ENCODE assay signal across 14 cellular contexts in the genomic region with DNA sequence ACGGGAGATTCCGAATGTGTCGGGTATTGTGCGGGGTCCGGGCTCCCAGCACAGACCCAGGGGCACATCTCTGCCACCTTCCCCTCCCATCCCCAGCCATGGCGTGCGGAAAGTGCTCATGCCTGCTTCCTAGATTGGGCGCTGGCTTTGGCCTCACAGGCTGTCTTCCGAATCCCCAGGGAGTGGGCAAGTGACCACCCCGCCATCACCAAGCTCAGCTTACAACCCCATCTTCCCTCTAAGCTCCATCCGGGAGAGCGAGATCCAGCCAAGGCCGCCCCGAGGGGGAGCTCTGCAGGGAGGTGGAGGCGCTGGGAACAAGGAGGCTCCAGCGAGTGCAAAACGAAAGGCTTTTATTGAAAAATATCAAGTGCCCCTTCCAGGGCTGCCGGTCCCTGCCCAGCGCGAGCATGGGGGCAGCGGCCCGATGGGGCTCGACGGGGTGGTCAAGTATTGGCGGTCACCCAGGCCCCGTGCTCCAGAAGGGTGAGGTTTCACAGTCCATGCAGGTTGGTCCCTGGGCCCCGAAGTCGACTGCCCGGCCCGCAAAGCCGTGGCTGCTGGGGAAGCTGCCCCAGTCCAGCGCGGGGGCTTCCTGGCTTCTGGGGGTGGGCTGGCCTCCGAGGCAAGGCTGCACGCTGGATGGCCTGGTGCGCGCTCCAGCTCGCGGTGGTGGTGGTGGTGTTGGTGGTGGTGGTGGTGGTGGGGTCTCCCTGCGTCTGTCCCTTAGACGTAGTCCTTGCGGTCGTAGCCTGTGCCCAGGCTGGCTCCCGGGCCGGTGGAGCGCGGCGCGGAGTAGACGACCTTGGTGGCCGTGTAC. TPM values are rescaled to one million over a fixed set of nuclear protein-coding genes. Genes with fewer than 3 reads are reported as not detected.
DNase-seq lines count a peak whose midpoint lies in the region; ATAC-seq and TF ChIP-seq lines count a peak whose summit lies in the region.
"Had no signal": no experiment of that assay in that cellular context is flagged by ENCODE, and none has a peak within 500 bp of the region (broad histone marks: within the 10 kb centered on the region; RNA-seq: fewer than 3 reads in every experiment).

No MANE protein-coding gene starts in this region.

- no peak overlapping the region for H4K8ac ChIP-seq in mesendoderm (ENCODE audit: low read depth, low read length)

- WGBS in endodermal cell (ENCODE audit: insufficient coverage in 1 of 2, insufficient read length in 1 of 2), 2 experiments = 93 to 95% methylated on average over 28 to 51 of the region's 51 CpGs
- WGBS in ovary, 3 donors = 19 to 29% (median 25%) methylated on average over 36 to 51 of the region's 51 CpGs
- no CpG with 5 or more reads among the region's 51 CpGs for WGBS in mesendoderm (ENCODE audit: extremely low coverage, insufficient coverage, low lambda C conversion rate)

- H3K9me3 ChIP-seq in endodermal cell (ENCODE audit: control insufficient read depth, low read length) (no peaks in the 10 kb centered on the region), ovary (no peaks in the 10 kb centered on the region), BE2C (no peaks in the 10 kb centered on the region)

- no peak overlapping the region for H4K5ac ChIP-seq in mesendoderm (ENCODE audit: low read length)

- no peak overlapping the region for H2BK15ac ChIP-seq in mesendoderm (replicated peaks; ENCODE audit: low read depth)

- no peak overlapping the region for H3K23ac ChIP-seq in mesendoderm (ENCODE audit: low read length)

- H3K36me3 ChIP-seq in endodermal cell (ENCODE audit: control insufficient read depth, insufficient read depth, low read length) = no peaks in the 10 kb centered on the region
- H3K36me3 ChIP-seq in ovary = no peaks in the 10 kb centered on the region
- no peaks in the 10 kb centered on the region for H3K36me3 ChIP-seq in BE2C
- H3K36me3 ChIP-seq in mesendoderm (ENCODE audit: control insufficient read depth, insufficient read depth, low read length) = no peaks in the 10 kb centered on the region

- H3K9ac ChIP-seq in endodermal cell (ENCODE audit: extremely low read depth, low read length, poor library complexity, severe bottlenecking) (no peak overlapping the region), mesendoderm (ENCODE audit: low read length) (no peak overlapping the region)

- H3K4me1 ChIP-seq in endodermal cell (ENCODE audit: control insufficient read depth, insufficient read depth, low read length) = no peaks in the 10 kb centered on the region
- no peaks in the 10 kb centered on the region for H3K4me1 ChIP-seq in ovary (ENCODE audit: insufficient read depth)
- no peaks in the 10 kb centered on the region for H3K4me1 ChIP-seq in BE2C
- H3K4me1 ChIP-seq in mesendoderm (ENCODE audit: control insufficient read depth, low read depth, low read length) = no peaks in the 10 kb centered on the region
- H3K4me1 ChIP-seq: foreskin keratinocyte had no signal

- no peaks in the 10 kb centered on the region for H3K79me2 ChIP-seq in mesendoderm (ENCODE audit: control insufficient read depth, insufficient read depth, low read length)

- peaks cover 1% of the 10 kb centered on the region for H3K4me1 Mint-ChIP-seq in HFFc6 (ENCODE audit: low read depth)
- H3K4me1 Mint-ChIP-seq in endodermal cell = peaks cover 4% of the 10 kb centered on the region

- DNase-seq in DMS79 (lab: John Stamatoyannopoulos, UW) (peak; percentile 13), HFFc6 (no peak), endodermal cell (peak; percentile 59), ovary (no peak), BE2C (no peak), mesendoderm (no peak)
- DNase-seq: activated T-cell treated with anti-CD3 and anti-CD28 coated beads, Interleukin-2, amount 50 U/mL, for 24 hours; anterior cingulate cortex; foreskin keratinocyte; NK-92 treated with Interleukin-12 subunit alpha and Interleukin-12 subunit beta, amount 100 ng/mL, for 24 hours; stimulated activated CD4-positive, alpha-beta T cell treated with anti-CD3 and anti-CD28 coated beads, Interleukin-2, amount 100 ng/mL, for 48 hours; stimulated activated naive CD4-positive, alpha-beta T cell had no signal

- H3K56ac ChIP-seq in mesendoderm (ENCODE audit: low read length) = no peak overlapping the region

- H2BK120ac ChIP-seq in mesendoderm (ENCODE audit: low read depth, low read length) = no peak overlapping the region

- H3K27me3 Mint-ChIP-seq in HFFc6 (ENCODE audit: insufficient read depth) (peaks cover 22% of the 10 kb centered on the region), endodermal cell (ENCODE audit: insufficient read depth) (peaks cover 41% of the 10 kb centered on the region)

- ATAC-seq in GM21367 (IDR thresholded peaks at IDR 0.05; ENCODE audit: unreplicated experiment) = no peak

- H3K36me3 Mint-ChIP-seq in HFFc6 (ENCODE audit: low read depth) (no peaks in the 10 kb centered on the region; the same call in 1 of the 2 replicates), endodermal cell (ENCODE audit: low read depth) (peaks cover 6% of the 10 kb centered on the region)

- no peak overlapping the region for H3K27ac Mint-ChIP-seq in HFFc6
- H3K27ac Mint-ChIP-seq in endodermal cell = no peak overlapping the region
- H3K27ac Mint-ChIP-seq: activated T-cell treated with anti-CD3 and anti-CD28 coated beads, Interleukin-2, amount 50 U/mL, for 24 hours had no signal

- H3K4me3 Mint-ChIP-seq in HFFc6 (peak overlapping the region; percentile 47; the same call in 1 of the 2 replicates), endodermal cell (peak overlapping the region; percentile 65)
- H3K4me3 Mint-ChIP-seq: activated T-cell treated with anti-CD3 and anti-CD28 coated beads, Interleukin-2, amount 50 U/mL, for 24 hours had no signal

- no peak overlapping the region for H2AK5ac ChIP-seq in mesendoderm (ENCODE audit: low read length)

- no peaks in the 10 kb centered on the region for H3K79me1 ChIP-seq in mesendoderm (ENCODE audit: low read length)

- H2BK5ac ChIP-seq in mesendoderm (ENCODE audit: low read length) = no peak overlapping the region

- H3K18ac ChIP-seq in mesendoderm (ENCODE audit: low read length) = no peak overlapping the region

- intact Hi-C loops in ovary (cut with DNase I) = no loop called here

- H3K27ac ChIP-seq in endodermal cell (ENCODE audit: low read depth, low read length) = no peak overlapping the region
- H3K27ac ChIP-seq in ovary = no peak overlapping the region
- H3K27ac ChIP-seq in mesendoderm (ENCODE audit: low read depth, low read length) = no peak overlapping the region
- H3K27ac ChIP-seq: foreskin keratinocyte, SK-N-MC had no signal

- no peak for TF ChIP-seq CTCF in HFFc6 (IDR thresholded peaks at IDR 0.05)
- no peak for TF ChIP-seq CTCF in endodermal cell (conservative IDR thresholded peaks at IDR 0.05)
- no peak for TF ChIP-seq CTCF in ovary (IDR thresholded peaks at IDR 0.05)
- no peak for TF ChIP-seq CTCF in BE2C (IDR thresholded peaks at IDR 0.05; ENCODE audit: low read depth, low read length)

- H3K4ac ChIP-seq in mesendoderm (ENCODE audit: low read depth, low read length) = no peak overlapping the region

- H3K4me3 ChIP-seq in endodermal cell (ENCODE audit: low read length) (no peak overlapping the region), ovary (peak overlapping the region; percentile 18), BE2C (ENCODE audit: low read depth, low read length) (no peak overlapping the region), mesendoderm (ENCODE audit: low read length) (no peak overlapping the region)
- H3K4me3 ChIP-seq: SK-N-MC had no signal

- no peak overlapping the region for H3K4me2 ChIP-seq in mesendoderm (ENCODE audit: low read length)

- H3K27me3 ChIP-seq in endodermal cell (ENCODE audit: control insufficient read depth, insufficient read depth, low read length, poor library complexity, severe bottlenecking) (peaks cover 22% of the 10 kb centered on the region), ovary (no peaks in the 10 kb centered on the region), BE2C (peaks cover 23% of the 10 kb centered on the region), mesendoderm (ENCODE audit: insufficient read depth, low read length, poor library complexity) (no peaks in the 10 kb centered on the region)

- no peak for TF ChIP-seq POLR2A in ovary (IDR thresholded peaks at IDR 0.05)

- H3K9me3 Mint-ChIP-seq in HFFc6 (no peaks in the 10 kb centered on the region), endodermal cell (no peaks in the 10 kb centered on the region)
- H3K9me3 Mint-ChIP-seq: activated T-cell treated with anti-CD3 and anti-CD28 coated beads, Interleukin-2, amount 50 U/mL, for 24 hours had no signal

- no peak for TF ChIP-seq EP300 in ovary (IDR thresholded peaks at IDR 0.05)

RNA-seq across cellular contexts. Expression of a gene that starts 1.2 kb away (rescaled TPM):
- not detected for total RNA-seq in HFFc6 (2021; fragmentation: NEBNext Ultra II Directional; extraction: Animal tissue kit (Norgen Biotek cat#: 25700))
- 10 to 100 TPM; 20.7 to 47.0 TPM for total RNA-seq in endodermal cell
- 4.2 TPM for polyA plus RNA-seq in endodermal cell (2013, experiment 1 of 2)
- 3.6 TPM for polyA plus RNA-seq in endodermal cell (2013, experiment 2 of 2)
- total RNA-seq in ovary = 100 to 1,000 TPM in 1 of 7 donors, 10 to 100 TPM in 1, 1 to 10 TPM in 3, not detected in 2; 3.3 to 253 (median 8.2) TPM
- polyA plus RNA-seq in ovary = under 1 TPM in 1 of 2 donors, not detected in 1; 0.30 TPM
- not detected for polyA plus RNA-seq in BE2C (2012; ENCODE audit: insufficient read depth, insufficient read length, low read depth)
- polyA plus RNA-seq in mesendoderm (2013, experiment 1 of 2) = 1.6 TPM
- polyA plus RNA-seq in mesendoderm (2013, experiment 2 of 2) = 1.7 TPM
- total RNA-seq: foreskin keratinocyte had no signal
- polyA plus RNA-seq: foreskin keratinocyte had no signal

RNA-seq across cellular contexts. Expression of a gene that starts 30.3 kb away (rescaled TPM):
- total RNA-seq in HFFc6 (2021; fragmentation: NEBNext Ultra II Directional; extraction: Animal tissue kit (Norgen Biotek cat#: 25700)) = 10 to 100 TPM; 10.3 to 18.6 (median 16.8) TPM
- total RNA-seq in endodermal cell (100 to 1,000 TPM in 1 of 2 donors, 10 to 100 TPM in 1; 76.9 to 109 TPM), ovary (10 to 100 TPM in 4 of 7 donors, 1 to 10 TPM in 3; 8.0 to 34.6 (median 11.4) TPM)
- polyA plus RNA-seq in endodermal cell (2013, experiment 1 of 2) = 10.1 TPM
- polyA plus RNA-seq in endodermal cell (2013, experiment 2 of 2) = 10.6 TPM
- 10 to 100 TPM; 10.7 to 11.9 TPM for polyA plus RNA-seq in ovary
- polyA plus RNA-seq in BE2C (2012; ENCODE audit: insufficient read depth, insufficient read length, low read depth) = 46.5 TPM
- 9.8 TPM for polyA plus RNA-seq in mesendoderm (2013, experiment 1 of 2)
- polyA plus RNA-seq in mesendoderm (2013, experiment 2 of 2) = 10.8 TPM

RNA-seq across cellular contexts. Expression of a gene that starts 49.4 kb away (rescaled TPM):
- total RNA-seq in HFFc6 (2021; fragmentation: NEBNext Ultra II Directional; extraction: Animal tissue kit (Norgen Biotek cat#: 25700)) = 10 to 100 TPM in 5 of 6 experiments, 1 to 10 TPM in 1; 9.6 to 14.7 (median 12.2) TPM
- total RNA-seq in endodermal cell (10 to 100 TPM; 23.0 to 34.4 TPM), ovary (10 to 100 TPM in 1 of 7 donors, 1 to 10 TPM in 6; 4.5 to 11.3 (median 6.4) TPM)
- polyA plus RNA-seq in endodermal cell (2013, experiment 1 of 2) = 25.5 TPM
- polyA plus RNA-seq in endodermal cell (2013, experiment 2 of 2) = 16.4 TPM
- 1 to 10 TPM; 1.6 to 5.1 TPM for polyA plus RNA-seq in ovary
- polyA plus RNA-seq in BE2C (2012; ENCODE audit: insufficient read depth, insufficient read length, low read depth) = 97.6 TPM
- polyA plus RNA-seq in mesendoderm (2013, experiment 1 of 2) = 4.8 TPM
- polyA plus RNA-seq in mesendoderm (2013, experiment 2 of 2) = 5.3 TPM

Comparison
In these comparisons a context has a peak if more than half of its experiments do, and no peak if none do; other contexts are left out.
1. DNase-seq: peak in DMS79 (single experiment) and endodermal cell (single experiment); none in HFFc6 (single experiment), ovary (0 of 5), BE2C (single experiment) and mesendoderm (single experiment).